8 cellular contexts compared by ENCODE assay signal in the genomic region with DNA sequence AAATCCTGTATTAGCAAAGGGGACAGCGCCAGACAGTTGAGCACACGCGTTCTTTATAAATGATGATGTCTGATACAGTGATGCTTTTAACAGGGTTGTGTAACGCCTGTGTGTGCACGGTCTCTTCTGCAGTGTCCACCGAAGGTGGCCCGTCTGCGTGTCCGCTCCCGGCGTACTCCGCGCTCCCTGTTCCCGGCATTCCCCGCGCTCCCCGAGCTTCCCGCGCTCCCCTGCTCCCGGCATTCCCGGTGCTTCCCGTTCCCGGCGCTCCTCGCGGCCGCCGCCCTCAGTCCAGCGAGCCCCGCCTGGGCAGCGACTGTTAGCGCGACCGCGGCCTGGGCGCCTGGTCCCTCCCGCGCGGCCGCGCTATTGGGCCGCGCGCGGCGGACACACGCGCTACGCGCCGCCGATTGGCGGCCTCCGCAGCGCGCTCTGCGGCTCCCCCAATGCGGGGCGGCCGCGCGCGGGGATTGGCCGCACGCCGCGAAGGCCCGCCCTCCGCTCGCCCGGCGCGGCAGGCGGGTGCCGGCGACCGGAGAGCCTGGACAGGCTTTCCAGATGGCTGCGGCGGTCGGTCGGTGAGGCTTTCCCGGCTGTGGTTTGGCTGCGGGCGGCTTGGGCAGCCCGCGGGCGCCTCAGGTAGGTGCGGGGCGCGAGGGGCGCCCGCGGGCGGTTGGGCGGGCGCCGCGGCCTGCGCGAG. TPM values are rescaled to one million over a fixed set of nuclear protein-coding genes. Genes with fewer than 3 reads are reported as not detected.
DNase-seq lines count a peak whose midpoint lies in the region; ATAC-seq, FAIRE-seq and TF ChIP-seq lines count a peak whose summit lies in the region.

A gene (plus strand): TSS at position 497 of the 700 bp plus-strand sequence. CDS start 5,723 bp downstream, outside the sequence.

- peak within 1 kb of the TSS; percentile 30; the same call in 1 of the 3 replicates for H2BK15ac ChIP-seq in IMR-90 (ENCODE audit: low read depth, low read length)

- TF ChIP-seq CTCF in D721Med (IDR thresholded peaks at IDR 0.05; ENCODE audit: insufficient read depth, missing control alignments) = no peak
- TF ChIP-seq CTCF in IMR-90 (conservative IDR thresholded peaks at IDR 0.05; ENCODE audit: low read depth, low read length) = no peak

- H3K4me3 ChIP-seq in IMR-90 (ENCODE audit: insufficient read depth, low read depth, low read length) = peak within 1 kb of the TSS; percentile 83

- no peak for FAIRE-seq in D721Med (lab: Jason Lieb, UNC)

- H3K14ac ChIP-seq in IMR-90 (replicated peaks; ENCODE audit: low read depth, low read length) = peak within 1 kb of the TSS; percentile 100

- TF ChIP-seq POLR2A in IMR-90 (IDR thresholded peaks at IDR 0.05; ENCODE audit: low read depth, low read length) (peak; percentile 69), erythroblast (IDR thresholded peaks at IDR 0.05; ENCODE audit: low read length) (peak; percentile 66)

- H3K9me3 Mint-ChIP-seq in activated T-cell treated with anti-CD3 and anti-CD28 coated beads, Interleukin-2, amount 50 U/mL, for 24 hours = no peaks in the 10 kb centered on the region

- ATAC-seq in GM21528 (IDR thresholded peaks at IDR 0.05; ENCODE audit: low FRiP score, unreplicated experiment) (peak; percentile 75), IMR-90 (ENCODE audit: low read depth) (peak; percentile 93)

- H3K27ac ChIP-seq in IMR-90 (ENCODE audit: insufficient read depth, low read length) = peak within 1 kb of the TSS; percentile 87

- H3K36me3 Mint-ChIP-seq in activated T-cell treated with anti-CD3 and anti-CD28 coated beads, Interleukin-2, amount 50 U/mL, for 24 hours (ENCODE audit: low read depth) = peaks cover 43% of the 10 kb centered on the region

- H3K4ac ChIP-seq in IMR-90 (ENCODE audit: low read depth, low read length) = peak within 1 kb of the TSS; percentile 98

- H3K36me3 ChIP-seq in IMR-90 (ENCODE audit: control insufficient read depth, insufficient read depth, low read length) = no peaks in the 10 kb centered on the region

- peak; percentile 90 for DNase-seq in D721Med (ENCODE audit: insufficient read length, low spot score)
- peak; percentile 93 for DNase-seq in IMR-90
- DNase-seq in OCI-M1 (lab: John Stamatoyannopoulos, UW) = peak; percentile 99
- peak; percentile 85 for DNase-seq in activated T-cell treated with anti-CD3 and anti-CD28 coated beads, Interleukin-2, amount 50 U/mL, for 24 hours
- DNase-seq in erythroblast (lab: John Stamatoyannopoulos, UW) = peak; percentile 90 to 93
- peak; percentile 94 for DNase-seq in mucosa of gallbladder (ENCODE audit: low spot score)
- DNase-seq in stimulated activated CD8-positive, alpha-beta memory T cell treated with anti-CD3 and anti-CD28 coated beads, Interleukin-4, amount 100 ng/mL, for 48 hours = peak; percentile 71

- peaks cover 39% of the 10 kb centered on the region for H3K4me1 Mint-ChIP-seq in activated T-cell treated with anti-CD3 and anti-CD28 coated beads, Interleukin-2, amount 50 U/mL, for 24 hours (ENCODE audit: low read depth)

- no peak for TF ChIP-seq RAD21 in IMR-90 (IDR thresholded peaks at IDR 0.05; ENCODE audit: low read length)

- peak within 1 kb of the TSS; percentile 100 for H4K5ac ChIP-seq in IMR-90 (ENCODE audit: low read depth, low read length)

- H3K23ac ChIP-seq in IMR-90 (ENCODE audit: low read depth, low read length) = peak within 1 kb of the TSS; percentile 100

- in situ Hi-C loops in IMR-90 (cut with MboI; ENCODE audit: low sequenced_read_pairs) = no loop called here

- H3K9me1 ChIP-seq in IMR-90 (ENCODE audit: insufficient read depth, low read length) = peaks cover 28% of the 10 kb centered on the region

- H2BK20ac ChIP-seq in IMR-90 (ENCODE audit: low read depth, low read length) = peak within 1 kb of the TSS; percentile 14; the same call in 1 of the 2 replicates

- H3K4me2 ChIP-seq in IMR-90 (ENCODE audit: low read depth, low read length) = peak within 1 kb of the TSS; percentile 97

- no peaks in the 10 kb centered on the region for H3K27me3 Mint-ChIP-seq in activated T-cell treated with anti-CD3 and anti-CD28 coated beads, Interleukin-2, amount 50 U/mL, for 24 hours

- peak within 1 kb of the TSS; percentile 89 for H3K4me3 Mint-ChIP-seq in activated T-cell treated with anti-CD3 and anti-CD28 coated beads, Interleukin-2, amount 50 U/mL, for 24 hours

- no peaks in the 10 kb centered on the region for H3K27me3 ChIP-seq in IMR-90 (ENCODE audit: control insufficient read depth, insufficient read depth, low read length)

- H4K20me1 ChIP-seq in IMR-90 (ENCODE audit: insufficient read depth, low read length) = peaks cover 41% of the 10 kb centered on the region

- peak within 1 kb of the TSS; percentile 98 for H3K18ac ChIP-seq in IMR-90 (ENCODE audit: low read depth, low read length)

- peak within 1 kb of the TSS; percentile 99 for H3K56ac ChIP-seq in IMR-90 (ENCODE audit: extremely low read depth, insufficient read depth, low read length)

- peak within 1 kb of the TSS; percentile 100 for H2AK9ac ChIP-seq in IMR-90 (replicated peaks; ENCODE audit: low read depth, low read length, poor library complexity)

- H3K79me1 ChIP-seq in IMR-90 (ENCODE audit: low read depth in 1 of 2, low read length in 2 of 2) = peaks cover 4 to 34% of the 10 kb centered on the region in 2 experiments

- H2AFZ ChIP-seq in IMR-90 (replicated peaks; ENCODE audit: low read length, poor library complexity) = peak within 1 kb of the TSS; percentile 93

- POLR2A ChIA-PET in IMR-90 (lab: Charles Lee; ENCODE audit: unreplicated experiment) = no interaction called here

- WGBS in IMR-90 (ENCODE audit: extremely low coverage in 2 of 2, insufficient read length in 1 of 2), 2 experiments = 1% methylated on average over 25 of the region's 100 CpGs; no CpG with 5 or more reads in 1 of the 2 experiments

- peak within 1 kb of the TSS; percentile 92 to 100 for H4K8ac ChIP-seq in IMR-90 (ENCODE audit: low read depth in 2 of 2, low read length in 2 of 2)

- H2AK5ac ChIP-seq in IMR-90 (ENCODE audit: low read depth, low read length) = peak within 1 kb of the TSS; percentile 99

- intact Hi-C loops in IMR-90 (cut with micrococcal nuclease) = no loop called here

- H3K4me1 ChIP-seq in IMR-90 (ENCODE audit: control insufficient read depth, insufficient read depth, low read length) = peaks cover 16% of the 10 kb centered on the region

- peak within 1 kb of the TSS; percentile 95 for H3K27ac Mint-ChIP-seq in activated T-cell treated with anti-CD3 and anti-CD28 coated beads, Interleukin-2, amount 50 U/mL, for 24 hours

- H2BK120ac ChIP-seq in IMR-90 (ENCODE audit: low read depth, low read length) = peak within 1 kb of the TSS; percentile 87

- peak within 1 kb of the TSS; percentile 96 for H3K9ac ChIP-seq in IMR-90 (ENCODE audit: low read depth, low read length)

- CTCF ChIA-PET in IMR-90 (lab: Yijun Ruan, JAX) = no interaction called here

- BruUV-seq in IMR-90 (replicated peaks; lab: Mats Ljungman, UMichigan) = no TSS peak

- peak within 1 kb of the TSS; percentile 90 for H2BK5ac ChIP-seq in IMR-90 (ENCODE audit: low read depth, low read length, poor library complexity, severe bottlenecking)

- peak within 1 kb of the TSS; percentile 96 for H4K91ac ChIP-seq in IMR-90 (ENCODE audit: insufficient read depth, low read depth, low read length)

- dilution Hi-C loops in IMR-90 (cut with HindIII; ENCODE audit: low sequenced_read_pairs, unreplicated experiment) = no loop called here

- H3K9me3 ChIP-seq in IMR-90 (ENCODE audit: control insufficient read depth, insufficient read depth, low read length) = no peaks in the 10 kb centered on the region

TF ChIP-seq in IMR-90, 13 proteins besides CTCF, POLR2A, EP300 and RAD21:
- TF ChIP-seq, protein P1, sequence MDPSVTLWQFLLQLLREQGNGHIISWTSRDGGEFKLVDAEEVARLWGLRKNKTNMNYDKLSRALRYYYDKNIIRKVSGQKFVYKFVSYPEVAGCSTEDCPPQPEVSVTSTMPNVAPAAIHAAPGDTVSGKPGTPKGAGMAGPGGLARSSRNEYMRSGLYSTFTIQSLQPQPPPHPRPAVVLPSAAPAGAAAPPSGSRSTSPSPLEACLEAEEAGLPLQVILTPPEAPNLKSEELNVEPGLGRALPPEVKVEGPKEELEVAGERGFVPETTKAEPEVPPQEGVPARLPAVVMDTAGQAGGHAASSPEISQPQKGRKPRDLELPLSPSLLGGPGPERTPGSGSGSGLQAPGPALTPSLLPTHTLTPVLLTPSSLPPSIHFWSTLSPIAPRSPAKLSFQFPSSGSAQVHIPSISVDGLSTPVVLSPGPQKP (IDR thresholded peaks at IDR 0.05; ENCODE audit: borderline replicate concordance, low read depth, low read length) = no peak
- TF ChIP-seq NFE2L2 (IDR thresholded peaks at IDR 0.05; ENCODE audit: low read depth, low read length) (no peak), FOS (IDR thresholded peaks at IDR 0.05; ENCODE audit: low read depth, low read length) (0 out of 2 replicates have a peak, but pooled peaks have one; percentile 53), SMC3 (IDR thresholded peaks at IDR 0.05; ENCODE audit: low read depth, low read length) (no peak), MXI1 (IDR thresholded peaks at IDR 0.05; ENCODE audit: borderline replicate concordance, low read depth, low read length) (peak; percentile 81), CEBPB (IDR thresholded peaks at IDR 0.05; ENCODE audit: low read depth, low read length) (peak; percentile 80), RCOR1 (IDR thresholded peaks at IDR 0.05; ENCODE audit: insufficient replicate concordance, low read length) (no peak), BHLHE40 (IDR thresholded peaks at IDR 0.05; ENCODE audit: low read depth, low read length) (no peak)
- TF ChIP-seq, protein P2, sequence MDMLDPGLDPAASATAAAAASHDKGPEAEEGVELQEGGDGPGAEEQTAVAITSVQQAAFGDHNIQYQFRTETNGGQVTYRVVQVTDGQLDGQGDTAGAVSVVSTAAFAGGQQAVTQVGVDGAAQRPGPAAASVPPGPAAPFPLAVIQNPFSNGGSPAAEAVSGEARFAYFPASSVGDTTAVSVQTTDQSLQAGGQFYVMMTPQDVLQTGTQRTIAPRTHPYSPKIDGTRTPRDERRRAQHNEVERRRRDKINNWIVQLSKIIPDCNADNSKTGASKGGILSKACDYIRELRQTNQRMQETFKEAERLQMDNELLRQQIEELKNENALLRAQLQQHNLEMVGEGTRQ (IDR thresholded peaks at IDR 0.05; ENCODE audit: low read depth, low read length) = peak; percentile 51

RNA-seq across cellular contexts. Expression of the gene that starts here (rescaled TPM):
- 16.7 and 22.8 TPM in 2 replicates for total RNA-seq in IMR-90 (2012; rRNA removed)
- polyA plus RNA-seq in IMR-90 (2012; rRNA removed) = 21.5 and 25.3 TPM in 2 replicates
- polyA plus RNA-seq in IMR-90 (2012; cell fraction: cytosol; rRNA removed) = 12.2 and 14.6 TPM in 2 replicates
- polyA plus RNA-seq in IMR-90 (2012; cell fraction: nucleus; rRNA removed; ENCODE audit: low replicate concordance) = 122 and 125 TPM in 2 replicates
- 38.2 TPM for total RNA-seq in mucosa of gallbladder

Comparison
In these comparisons a context has a peak if more than half of its experiments do, and no peak if none do; other contexts are left out.
1. Peak in every context shown above with its lines: DNase-seq, ATAC-seq, H3K4me3 ChIP-seq and H3K27ac ChIP-seq.